13 cellular contexts compared by ENCODE assay signal in the genomic region with DNA sequence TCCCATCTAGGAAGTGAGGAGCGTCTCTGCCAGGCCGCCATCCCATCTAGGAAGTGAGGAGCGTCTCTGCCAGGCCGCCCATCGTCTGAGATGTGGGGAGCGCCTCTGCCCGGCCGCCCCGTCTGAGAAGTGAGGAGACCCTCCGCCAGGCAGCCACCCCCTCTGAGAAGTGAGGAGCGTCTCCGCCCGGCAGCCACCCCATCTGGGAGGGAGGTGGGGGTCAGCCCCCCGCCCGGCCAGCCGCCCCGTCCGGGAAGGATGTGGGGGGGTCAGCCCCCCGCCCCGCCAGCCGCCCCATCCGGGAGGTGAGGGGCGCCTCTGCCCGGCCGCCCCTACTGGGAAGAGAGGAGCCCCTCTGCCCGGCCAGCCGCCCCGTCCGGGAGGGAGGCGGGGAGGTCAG. TPM values are rescaled to one million over a fixed set of nuclear protein-coding genes. Genes with fewer than 3 reads are reported as not detected.
DNase-seq lines count a peak whose midpoint lies in the region; TF ChIP-seq lines count a peak whose summit lies in the region.
"Not testable (repeated sequence)": the region's sequence is repeated elsewhere in the genome, so short reads cannot be mapped to it uniquely, and the experiment has no call there.
"Had no signal": no experiment of that assay in that cellular context is flagged by ENCODE, and none has a peak within 500 bp of the region (broad histone marks: within the 10 kb centered on the region; RNA-seq: fewer than 3 reads in every experiment).

No MANE protein-coding gene starts in this region.

- H3K27ac Mint-ChIP-seq in activated CD4-positive, alpha-beta T cell treated with anti-CD3 and anti-CD28 coated beads, Interleukin-2, amount 10 ng/mL, durations not matched to agents 24 days and 14 days; glutamatergic neuron (ENCODE audit: unreplicated experiment): not testable (repeated sequence)

- not testable (repeated sequence) for H3K4me3 Mint-ChIP-seq in activated CD4-positive, alpha-beta T cell treated with anti-CD3 and anti-CD28 coated beads, Interleukin-2, amount 10 ng/mL, durations not matched to agents 24 days and 14 days; glutamatergic neuron (ENCODE audit: unreplicated experiment)

- not testable (repeated sequence) for H3K36me3 Mint-ChIP-seq in activated CD4-positive, alpha-beta T cell treated with anti-CD3 and anti-CD28 coated beads, Interleukin-2, amount 10 ng/mL, durations not matched to agents 24 days and 14 days (ENCODE audit: low read depth); glutamatergic neuron (ENCODE audit: unreplicated experiment)

- TF ChIP-seq CTCF in glutamatergic neuron (IDR thresholded peaks at IDR 0.05; ENCODE audit: partially characterized antibody, unreplicated experiment) = not testable (repeated sequence)

- peak; percentile 23 for DNase-seq in activated CD4-positive, alpha-beta T cell treated with anti-CD3 and anti-CD28 coated beads, Interleukin-2, amount 10 ng/mL, durations not matched to agents 24 days and 14 days
- peak; percentile 19 for DNase-seq in glutamatergic neuron

- H3K4me1 Mint-ChIP-seq in activated CD4-positive, alpha-beta T cell treated with anti-CD3 and anti-CD28 coated beads, Interleukin-2, amount 10 ng/mL, durations not matched to agents 24 days and 14 days = peaks cover 27% of the 10 kb centered on the region
- H3K4me1 Mint-ChIP-seq in glutamatergic neuron (ENCODE audit: low read depth, unreplicated experiment) = not testable (repeated sequence)

- intact Hi-C loops in activated CD4-positive, alpha-beta T cell treated with anti-CD3 and anti-CD28 coated beads, Interleukin-2, amount 10 ng/mL, durations not matched to agents 24 days and 14 days (cut with micrococcal nuclease) = not testable (repeated sequence)

- peaks cover 16% of the 10 kb centered on the region for H3K9me3 Mint-ChIP-seq in activated CD4-positive, alpha-beta T cell treated with anti-CD3 and anti-CD28 coated beads, Interleukin-2, amount 10 ng/mL, durations not matched to agents 24 days and 14 days
- not testable (repeated sequence) for H3K9me3 Mint-ChIP-seq in glutamatergic neuron (ENCODE audit: unreplicated experiment)

- not testable (repeated sequence) for H3K27me3 Mint-ChIP-seq in activated CD4-positive, alpha-beta T cell treated with anti-CD3 and anti-CD28 coated beads, Interleukin-2, amount 10 ng/mL, durations not matched to agents 24 days and 14 days; glutamatergic neuron (ENCODE audit: unreplicated experiment)

RNA-seq across cellular contexts. Expression of gene ADIPOQ, which starts 31.3 kb away (rescaled TPM):
- total RNA-seq in activated CD4-positive, alpha-beta T cell treated with anti-CD3 and anti-CD28 coated beads, Interleukin-2, amount 10 ng/mL, durations not matched to agents 24 days and 14 days = not detected in 2 replicates
- 0.15 TPM for total RNA-seq in glutamatergic neuron (ENCODE audit: unreplicated experiment)
- total RNA-seq: A172; A673; B cell; Caco-2; Calu3; CD4-positive, alpha-beta memory T cell; CD4-positive, alpha-beta T cell; CD4-positive, CD25-positive, alpha-beta regulatory T cell; CD8-positive, alpha-beta memory T cell; CD8-positive, alpha-beta T cell; Daoy had no signal

RNA-seq across cellular contexts. Expression of gene ST6GAL1, which starts 56.5 kb away (rescaled TPM):
- 128 and 132 TPM in 2 replicates for total RNA-seq in activated CD4-positive, alpha-beta T cell treated with anti-CD3 and anti-CD28 coated beads, Interleukin-2, amount 10 ng/mL, durations not matched to agents 24 days and 14 days
- total RNA-seq in glutamatergic neuron (ENCODE audit: unreplicated experiment) = 156 TPM
